In the genomic region with DNA sequence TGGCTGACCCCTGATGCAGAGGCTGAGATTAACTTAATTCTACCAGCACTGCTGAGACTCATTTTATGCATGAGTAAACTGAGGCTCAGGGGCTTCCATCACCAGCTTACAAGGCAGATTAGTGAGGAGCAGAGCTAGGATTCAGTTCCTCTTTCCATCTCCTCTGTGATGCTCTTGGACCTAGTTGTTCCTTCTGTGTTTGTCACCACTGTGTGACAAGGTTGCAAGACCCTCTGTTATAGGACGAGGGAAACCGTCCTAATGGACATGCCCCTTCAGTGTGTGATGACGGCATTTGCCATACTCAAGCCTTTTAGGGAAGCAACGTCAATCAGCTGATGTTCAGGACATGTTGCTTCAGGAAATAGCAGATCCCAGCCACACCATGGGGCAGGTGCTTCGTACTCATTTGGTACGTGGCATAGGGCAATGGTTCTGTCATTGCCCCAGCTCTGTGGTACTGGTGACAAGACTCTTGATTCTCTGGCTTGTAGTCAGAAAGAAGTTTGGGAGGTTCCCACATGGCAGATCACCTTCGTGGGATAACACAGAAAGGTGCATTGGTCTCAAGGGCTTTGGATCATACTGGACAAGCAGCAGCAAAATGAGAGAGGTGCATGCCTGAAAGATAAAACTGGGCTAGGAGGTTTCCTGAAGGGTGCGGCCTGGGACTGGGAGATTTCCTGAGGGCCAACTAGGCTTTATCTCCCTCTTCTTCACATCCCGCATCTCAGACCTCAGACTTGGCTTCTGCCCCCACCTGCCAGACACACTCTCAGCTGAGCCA, we compare ENCODE assay signal across 11 cellular contexts. TPM values are rescaled to one million over a fixed set of nuclear protein-coding genes. Genes with fewer than 3 reads are reported as not detected.
DNase-seq lines count a peak whose midpoint lies in the region; ATAC-seq and TF ChIP-seq lines count a peak whose summit lies in the region.
"Had no signal": no experiment of that assay in that cellular context is flagged by ENCODE, and none has a peak within 500 bp of the region (broad histone marks: within the 10 kb centered on the region; RNA-seq: fewer than 3 reads in every experiment).

No MANE protein-coding gene starts in this region.

- no peaks in the 10 kb centered on the region for H4K20me1 ChIP-seq in OCI-LY7 (ENCODE audit: insufficient read depth, low read length)

- DNase-seq in OCI-LY7 (ENCODE audit: low spot score) (peak; percentile 83), NCI-H2196 (lab: John Stamatoyannopoulos, UW; ENCODE audit: unreplicated experiment) (no peak), posterior vena cava (ENCODE audit: low spot score) (no peak)
- no peak for DNase-seq in activated T-cell treated with anti-CD3 and anti-CD28 coated beads, Interleukin-2, amount 50 U/mL, for 1 hour
- DNase-seq: activated CD8-positive, alpha-beta memory T cell treated with anti-CD3 and anti-CD28 coated beads, Interleukin-2, amount 50 U/mL, for 4 hours; NCI-H1417; right lobe of liver; upper lobe of left lung had no signal

- H3K36me3 Mint-ChIP-seq in stimulated activated memory B cell treated with anti-CD40 and anti-IgM and Interleukin-4, amounts not matched to agents 10 μg/mL and 1 μg/mL and 100 μg/mL, for 72 hours: no peaks in the 10 kb centered on the region

- H3K9me3 Mint-ChIP-seq in stimulated activated memory B cell treated with anti-CD40 and anti-IgM and Interleukin-4, amounts not matched to agents 10 μg/mL and 1 μg/mL and 100 μg/mL, for 72 hours: no peaks in the 10 kb centered on the region

- H3K4me1 ChIP-seq in OCI-LY7 (ENCODE audit: insufficient read depth, low read length, poor library complexity, severe bottlenecking): peaks cover 77% of the 10 kb centered on the region
- H3K4me1 ChIP-seq: right lobe of liver had no signal

- H3K36me3 ChIP-seq in OCI-LY7 (ENCODE audit: insufficient read depth, low read length): no peaks in the 10 kb centered on the region
- H3K36me3 ChIP-seq: right lobe of liver, upper lobe of left lung had no signal

- peak overlapping the region; percentile 64 for H3K4me2 ChIP-seq in OCI-LY7 (ENCODE audit: low read length)

- H3K9me2 ChIP-seq in OCI-LY7 (ENCODE audit: insufficient read depth, low read length): no peaks in the 10 kb centered on the region

- peaks cover 75% of the 10 kb centered on the region for H3K4me1 Mint-ChIP-seq in stimulated activated memory B cell treated with anti-CD40 and anti-IgM and Interleukin-4, amounts not matched to agents 10 μg/mL and 1 μg/mL and 100 μg/mL, for 72 hours

- H3K79me2 ChIP-seq in OCI-LY7 (ENCODE audit: insufficient read depth, low read depth, low read length): no peaks in the 10 kb centered on the region

- CTCF ChIA-PET in OCI-LY7 (lab: Charles Lee; ENCODE audit: unreplicated experiment): no interaction called here

- peak overlapping the region; percentile 60 for H2AFZ ChIP-seq in OCI-LY7 (ENCODE audit: low read length)

- H3K4me3 ChIP-seq in OCI-LY7 (ENCODE audit: low read depth, low read length, poor library complexity, severe bottlenecking): peak overlapping the region; percentile 16
- H3K4me3 ChIP-seq: right lobe of liver, upper lobe of left lung had no signal

- BruUV-seq in OCI-LY7 (replicated peaks; lab: Mats Ljungman, UMichigan): no TSS peak

- intact Hi-C loops in OCI-LY7 (cut with micrococcal nuclease; ENCODE audit: unreplicated experiment) (no loop called here), posterior vena cava (cut with DNase I) (no loop called here)

- POLR2A ChIA-PET in OCI-LY7 (lab: Charles Lee): interaction anchor here (0.6 to 4.0 kb wide), 6 partner anchors 12 to 70 kb away, joined by 3 to 23 read pairs (median 3); no protein-coding TSS in a partner anchor

- H3K27me3 Mint-ChIP-seq in stimulated activated memory B cell treated with anti-CD40 and anti-IgM and Interleukin-4, amounts not matched to agents 10 μg/mL and 1 μg/mL and 100 μg/mL, for 72 hours: no peaks in the 10 kb centered on the region

- peak overlapping the region; percentile 76 for H3K27ac Mint-ChIP-seq in stimulated activated memory B cell treated with anti-CD40 and anti-IgM and Interleukin-4, amounts not matched to agents 10 μg/mL and 1 μg/mL and 100 μg/mL, for 72 hours

- no peaks in the 10 kb centered on the region for H3K9me3 ChIP-seq in OCI-LY7 (ENCODE audit: low read length)
- H3K9me3 ChIP-seq: right lobe of liver, upper lobe of left lung had no signal

- H3K4me3 Mint-ChIP-seq in stimulated activated memory B cell treated with anti-CD40 and anti-IgM and Interleukin-4, amounts not matched to agents 10 μg/mL and 1 μg/mL and 100 μg/mL, for 72 hours: no peak overlapping the region

- peak overlapping the region; percentile 52 for H3K27ac ChIP-seq in OCI-LY7 (ENCODE audit: low read depth, low read length, poor library complexity, severe bottlenecking)
- H3K27ac ChIP-seq: right lobe of liver, upper lobe of left lung had no signal

- ATAC-seq in GM18909 (IDR thresholded peaks at IDR 0.05; ENCODE audit: poor library complexity, unreplicated experiment) (peak; percentile 40), HG02973 (IDR thresholded peaks at IDR 0.05; ENCODE audit: unreplicated experiment) (peak; percentile 39)
- ATAC-seq in stimulated activated memory B cell treated with anti-CD40 and anti-IgM and Interleukin-4, amounts not matched to agents 10 μg/mL and 1 μg/mL and 100 μg/mL, for 72 hours: peak; percentile 93
- ATAC-seq: right lobe of liver had no signal

- no peak for TF ChIP-seq CTCF in OCI-LY7 (conservative IDR thresholded peaks at IDR 0.05; ENCODE audit: low read length)

RNA-seq across cellular contexts. Expression of gene CD44, which starts 23.9 kb away (rescaled TPM):
- not detected in 2 replicates for total RNA-seq in OCI-LY7 (2014; rRNA removed; shearing (Covaris generic))
- total RNA-seq in OCI-LY7 (2022) (0.07 and 0.55 TPM in 2 replicates), posterior vena cava (100 to 1,000 TPM; 219 to 562 TPM)

Comparison
In these comparisons a context has a peak if more than half of its experiments do, and no peak if none do; other contexts are left out.
1. ATAC-seq: peak in every context shown above with its lines; median percentile 93 in stimulated activated memory B cell treated with anti-CD40 and anti-IgM and Interleukin-4, amounts not matched to agents 10 μg/mL and 1 μg/mL and 100 μg/mL, for 72 hours; 40 in GM18909; 39 in HG02973.
2. RNA of gene CD44, which starts 23.9 kb away (total RNA-seq): 219 to 562 TPM in posterior vena cava; 0.07 to 0.55 TPM in OCI-LY7; every median in the first group is over 100 times any median in the second.